17 cellular contexts compared by ENCODE assay signal in the genomic region with DNA sequence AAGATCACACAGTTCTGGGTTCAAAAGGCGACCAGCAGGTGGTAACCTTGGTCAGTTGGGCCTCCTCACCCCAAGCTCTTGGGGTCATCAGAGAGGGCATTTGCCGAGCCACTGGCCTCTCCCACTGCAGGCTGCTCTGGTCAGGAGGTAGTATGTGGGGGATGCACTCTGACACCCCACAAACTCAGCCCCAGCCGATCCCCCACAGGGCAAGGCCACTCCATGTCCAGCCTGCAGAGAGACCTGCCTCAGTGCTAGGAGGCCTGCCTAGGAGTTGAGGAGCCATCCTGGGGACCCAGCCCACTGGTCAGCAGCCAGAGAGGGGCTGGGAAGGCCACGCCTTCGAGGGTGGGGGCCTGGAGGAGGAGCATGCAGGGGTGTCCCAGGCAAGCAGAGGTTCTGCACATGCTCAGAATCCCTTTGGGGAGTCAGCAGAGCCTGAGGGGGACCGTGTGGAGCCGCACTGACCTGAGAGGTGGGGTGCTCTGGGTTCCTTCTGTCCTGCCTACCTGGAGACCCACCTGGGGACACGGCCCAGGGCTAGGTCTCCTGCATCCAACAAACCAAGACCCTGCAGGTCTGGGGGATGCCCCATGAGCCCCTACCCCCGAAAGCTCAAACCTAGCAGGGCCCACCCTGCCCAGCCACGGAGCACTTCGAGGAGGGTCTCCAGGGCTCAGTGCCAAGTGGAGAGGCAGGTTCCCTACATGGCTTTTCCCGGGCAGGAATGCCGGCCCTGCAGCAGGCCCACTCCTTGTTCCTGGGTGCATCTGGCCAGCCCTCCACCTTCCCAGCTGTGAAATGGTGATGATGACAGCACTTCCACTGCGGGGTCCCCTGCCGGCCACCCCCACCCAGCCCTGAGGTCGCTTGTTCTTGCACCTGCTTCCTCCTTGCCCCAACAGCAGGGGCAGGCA. TPM values are rescaled to one million over a fixed set of nuclear protein-coding genes. Genes with fewer than 3 reads are reported as not detected.
A peak's percentile ranks its signal among the peaks of the same experiment; 100 is the strongest.
DNase-seq lines count a peak whose midpoint lies in the region; ATAC-seq and TF ChIP-seq lines count a peak whose summit lies in the region.
"Had no signal": no experiment of that assay in that cellular context is flagged by ENCODE, and none has a peak within 500 bp of the region (broad histone marks: within the 10 kb centered on the region; RNA-seq: fewer than 3 reads in every experiment).

No MANE protein-coding gene starts in this region.

- H3K9me3 ChIP-seq in RWPE2 (ENCODE audit: severe bottlenecking): no peaks in the 10 kb centered on the region
- no peaks in the 10 kb centered on the region for H3K9me3 ChIP-seq in endodermal cell (ENCODE audit: control insufficient read depth, low read length)
- H3K9me3 ChIP-seq: A549, colonic mucosa had no signal

- TF ChIP-seq CTCF in RWPE2 (IDR thresholded peaks at IDR 0.05; ENCODE audit: poor library complexity, severe bottlenecking) (no peak), endodermal cell (conservative IDR thresholded peaks at IDR 0.05) (no peak)

- no peaks in the 10 kb centered on the region for H3K9me3 Mint-ChIP-seq in endodermal cell
- H3K9me3 Mint-ChIP-seq: nephron had no signal

- H3K36me3 ChIP-seq in RWPE2 (ENCODE audit: low read depth) (no peaks in the 10 kb centered on the region), endodermal cell (ENCODE audit: control insufficient read depth, insufficient read depth, low read length) (no peaks in the 10 kb centered on the region)
- H3K36me3 ChIP-seq: colonic mucosa had no signal

- H3K27ac ChIP-seq in RWPE2 (ENCODE audit: poor library complexity, severe bottlenecking): no peak overlapping the region
- no peak overlapping the region for H3K27ac ChIP-seq in endodermal cell (ENCODE audit: low read depth, low read length)
- H3K27ac ChIP-seq: A549, colonic mucosa, skin epidermis had no signal

- no peak overlapping the region for H3K4me3 Mint-ChIP-seq in endodermal cell
- H3K4me3 Mint-ChIP-seq: nephron had no signal

- 84 to 89% methylated on average over 10 to 16 of the region's 16 CpGs for WGBS in endodermal cell (ENCODE audit: insufficient coverage in 1 of 2, insufficient read length in 1 of 2), 2 experiments

- no peaks in the 10 kb centered on the region for H3K4me1 ChIP-seq in RWPE2 (ENCODE audit: insufficient read depth, poor library complexity, severe bottlenecking)
- no peaks in the 10 kb centered on the region for H3K4me1 ChIP-seq in endodermal cell (ENCODE audit: control insufficient read depth, insufficient read depth, low read length)
- H3K4me1 ChIP-seq: A549, colonic mucosa had no signal

- H3K9ac ChIP-seq in endodermal cell (ENCODE audit: extremely low read depth, low read length, poor library complexity, severe bottlenecking): no peak overlapping the region

- no peaks in the 10 kb centered on the region for H3K4me1 Mint-ChIP-seq in endodermal cell
- H3K4me1 Mint-ChIP-seq: nephron had no signal

- H3K4me3 ChIP-seq in RWPE2 (ENCODE audit: severe bottlenecking): no peak overlapping the region
- no peak overlapping the region for H3K4me3 ChIP-seq in endodermal cell (ENCODE audit: low read length)
- H3K4me3 ChIP-seq: A549, colonic mucosa, skin epidermis had no signal

- intact Hi-C loops in posterior cingulate gyrus (cut with DNase I): loop anchor here (10.0 kb wide), 1 partner anchor 136 kb away; no protein-coding TSS in a partner anchor

- ATAC-seq in RWPE2 (ENCODE audit: low read depth) (no peak), HG03139 (IDR thresholded peaks at IDR 0.05; ENCODE audit: unreplicated experiment) (no peak)
- ATAC-seq: A549, PC-3 had no signal

- H3K27me3 Mint-ChIP-seq in endodermal cell (ENCODE audit: insufficient read depth): peaks cover 2% of the 10 kb centered on the region

- H3K27me3 ChIP-seq in RWPE2 (ENCODE audit: insufficient read depth, poor library complexity, severe bottlenecking) (no peaks in the 10 kb centered on the region), endodermal cell (ENCODE audit: control insufficient read depth, insufficient read depth, low read length, poor library complexity, severe bottlenecking) (no peaks in the 10 kb centered on the region)
- H3K27me3 ChIP-seq: colonic mucosa had no signal

- DNase-seq in activated CD4-positive, CD25-positive, alpha-beta regulatory T cell treated with anti-CD3 and anti-CD28 coated beads, Interleukin-2, amount 50 U/mL, for 72 hours: peak; percentile 26
- no peak for DNase-seq in activated CD4-positive, CD25-positive, alpha-beta regulatory T cell (lab: John Stamatoyannopoulos, UW)
- DNase-seq in RWPE2 (ENCODE audit: low spot score) (peak; percentile 38), endodermal cell (peak; percentile 41), posterior cingulate gyrus (peak in 9 of 10 donors; percentile 0 to 66 (median 8)), NCI-H510A (lab: John Stamatoyannopoulos, UW) (no peak), SK-N-DZ (ENCODE audit: low spot score) (no peak)
- DNase-seq: colonic mucosa, GDM1, IMR-90, NCI-H1105, NCI-H446, PC-3 had no signal

- H3K27ac Mint-ChIP-seq in endodermal cell: no peak overlapping the region
- H3K27ac Mint-ChIP-seq: nephron had no signal

- H3K36me3 Mint-ChIP-seq in endodermal cell (ENCODE audit: low read depth): no peaks in the 10 kb centered on the region

RNA-seq across cellular contexts. Expression of gene RASGEF1A, which starts 58.5 kb away (rescaled TPM):
- 10 to 100 TPM in 1 of 2 donors, 1 to 10 TPM in 1; 8.1 to 13.4 TPM for total RNA-seq in endodermal cell
- polyA plus RNA-seq in endodermal cell (2013, experiment 1 of 2): 5.3 TPM
- 4.2 TPM for polyA plus RNA-seq in endodermal cell (2013, experiment 2 of 2)
- polyA plus RNA-seq in SK-N-DZ (2014; cell fraction: cytosol; rRNA removed): 0.12 TPM in 1 of 2 replicates, not detected in the other
- polyA plus RNA-seq in SK-N-DZ (2014; cell fraction: nucleus; rRNA removed): 2.3 and 2.8 TPM in 2 replicates
- total RNA-seq: PC-3 had no signal

Comparison
In these comparisons a context has a peak if more than half of its experiments do, and no peak if none do; other contexts are left out.
1. DNase-seq: peak in activated CD4-positive, CD25-positive, alpha-beta regulatory T cell treated with anti-CD3 and anti-CD28 coated beads, Interleukin-2, amount 50 U/mL, for 72 hours (single experiment), RWPE2 (single experiment), endodermal cell (single experiment) and posterior cingulate gyrus (9 of 10); none in activated CD4-positive, CD25-positive, alpha-beta regulatory T cell (0 of 4), NCI-H510A (single experiment) and SK-N-DZ (single experiment).